Comparison of ENCODE assay signal across 22 cellular contexts in the genomic region with DNA sequence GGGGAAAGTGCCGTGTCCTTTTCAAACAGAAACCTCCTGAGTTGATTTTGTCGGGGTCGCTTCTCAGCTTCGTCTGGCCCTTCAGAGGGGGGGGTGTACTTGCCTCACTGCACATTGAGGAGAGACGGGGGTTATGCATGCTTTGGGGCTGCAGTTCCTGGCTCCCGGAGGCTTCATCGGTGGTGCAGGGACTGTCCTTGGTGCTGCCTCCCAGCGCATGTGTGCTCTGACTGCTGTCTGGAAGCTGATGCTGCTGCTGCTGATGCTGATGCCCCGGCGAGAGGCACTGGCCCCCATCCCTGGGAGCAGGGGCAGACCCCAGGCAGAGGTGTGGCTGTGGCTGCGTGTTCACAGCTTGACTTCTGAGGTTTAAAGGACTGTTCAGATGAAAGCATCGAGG.
"Had no signal": no experiment of that assay in that cellular context is flagged by ENCODE, and none has a peak within 500 bp of the region (broad histone marks: within the 10 kb centered on the region; RNA-seq: fewer than 3 reads in every experiment).

No MANE protein-coding gene starts in this region.

- H3K36me3 ChIP-seq: thoracic aorta had no signal

- H3K9ac ChIP-seq: parathyroid adenoma had no signal

- H3K27me3 ChIP-seq: esophagus muscularis mucosa, neutrophil had no signal

- H3K4me2 ChIP-seq: smooth muscle cell had no signal

- DNase-seq: activated CD4-positive, alpha-beta T cell treated with anti-CD3 and anti-CD28 coated beads, Interleukin-2, amount 10 ng/mL, durations not matched to agents 7 days and 5 days; activated CD8-positive, alpha-beta memory T cell treated with anti-CD3 and anti-CD28 coated beads, Interleukin-2, amount 50 U/mL, for 48 hours; activated CD8-positive, alpha-beta T cell treated with anti-CD3 and anti-CD28 coated beads, Interleukin-2, amount 10 ng/mL, durations not matched to agents 7 days and 5 days; activated effector memory CD4-positive, alpha-beta T cell treated with anti-CD3 and anti-CD28 coated beads, Interleukin-2, amount 50 U/mL, for 16 hours; activated naive CD4-positive, alpha-beta T cell treated with anti-CD3 and anti-CD28 coated beads, Interleukin-2, amount 50 U/mL, for 16 hours; activated T-cell treated with anti-CD3 and anti-CD28 coated beads, Interleukin-2, amount 50 U/mL, for 72 hours; aorta; effector CD8-positive, alpha-beta T cell; immature natural killer cell; kidney glomerular epithelial cell; mesenchymal stem cell; naive thymus-derived CD8-positive, alpha-beta T cell; stimulated activated CD4-positive, alpha-beta T cell treated with anti-CD3 and anti-CD28 coated beads, Interleukin-4, amount 100 ng/mL, for 24 hours; T-helper 9 cell had no signal

- H3K9me3 Mint-ChIP-seq: activated CD4-positive, alpha-beta T cell treated with anti-CD3 and anti-CD28 coated beads, Interleukin-2, amount 10 ng/mL, durations not matched to agents 7 days and 5 days; activated T-cell treated with anti-CD3 and anti-CD28 coated beads, Interleukin-2, amount 50 U/mL, for 72 hours; immature natural killer cell; naive thymus-derived CD8-positive, alpha-beta T cell; stimulated activated effector memory CD8-positive, alpha-beta T cell treated with anti-CD3 and anti-CD28 coated beads, Interleukin-12 subunit alpha, Interleukin-12 subunit beta, amount 100 ng/mL, for 72 hours had no signal

- H2AFZ ChIP-seq: parathyroid adenoma had no signal

- H3K27ac ChIP-seq: esophagus muscularis mucosa, neutrophil, parathyroid adenoma, thoracic aorta had no signal

- H3K4me3 ChIP-seq: esophagus muscularis mucosa, smooth muscle cell, thoracic aorta had no signal

- H3K4me3 Mint-ChIP-seq: activated CD4-positive, alpha-beta T cell treated with anti-CD3 and anti-CD28 coated beads, Interleukin-2, amount 10 ng/mL, durations not matched to agents 7 days and 5 days; activated CD8-positive, alpha-beta T cell treated with anti-CD3 and anti-CD28 coated beads, Interleukin-2, amount 10 ng/mL, durations not matched to agents 7 days and 5 days; activated T-cell treated with anti-CD3 and anti-CD28 coated beads, Interleukin-2, amount 50 U/mL, for 72 hours; immature natural killer cell; stimulated activated effector memory CD8-positive, alpha-beta T cell treated with anti-CD3 and anti-CD28 coated beads, Interleukin-12 subunit alpha, Interleukin-12 subunit beta, amount 100 ng/mL, for 72 hours had no signal

- H3K27me3 Mint-ChIP-seq: activated CD4-positive, alpha-beta T cell treated with anti-CD3 and anti-CD28 coated beads, Interleukin-2, amount 10 ng/mL, durations not matched to agents 7 days and 5 days; naive thymus-derived CD8-positive, alpha-beta T cell had no signal

- H3K9me3 ChIP-seq: esophagus muscularis mucosa, neutrophil, thoracic aorta had no signal

- H3K27ac Mint-ChIP-seq: activated CD4-positive, alpha-beta T cell treated with anti-CD3 and anti-CD28 coated beads, Interleukin-2, amount 10 ng/mL, durations not matched to agents 7 days and 5 days; activated CD8-positive, alpha-beta T cell treated with anti-CD3 and anti-CD28 coated beads, Interleukin-2, amount 10 ng/mL, durations not matched to agents 7 days and 5 days; activated T-cell treated with anti-CD3 and anti-CD28 coated beads, Interleukin-2, amount 50 U/mL, for 72 hours had no signal

- ATAC-seq: activated CD4-positive, CD25-positive, alpha-beta regulatory T cell treated with anti-CD3 and anti-CD28 coated beads, Interleukin-2, amount 50 U/mL, for 24 hours; activated CD8-positive, alpha-beta T cell treated with anti-CD3 and anti-CD28 coated beads, Interleukin-2, amount 10 ng/mL, durations not matched to agents 7 days and 5 days; activated T-cell treated with anti-CD3 and anti-CD28 coated beads, Interleukin-2, amount 50 U/mL, for 72 hours; naive thymus-derived CD8-positive, alpha-beta T cell; sciatic nerve; stimulated activated effector memory CD8-positive, alpha-beta T cell treated with anti-CD3 and anti-CD28 coated beads, Interleukin-12 subunit alpha, Interleukin-12 subunit beta, amount 100 ng/mL, for 72 hours had no signal
